In the genomic region with DNA sequence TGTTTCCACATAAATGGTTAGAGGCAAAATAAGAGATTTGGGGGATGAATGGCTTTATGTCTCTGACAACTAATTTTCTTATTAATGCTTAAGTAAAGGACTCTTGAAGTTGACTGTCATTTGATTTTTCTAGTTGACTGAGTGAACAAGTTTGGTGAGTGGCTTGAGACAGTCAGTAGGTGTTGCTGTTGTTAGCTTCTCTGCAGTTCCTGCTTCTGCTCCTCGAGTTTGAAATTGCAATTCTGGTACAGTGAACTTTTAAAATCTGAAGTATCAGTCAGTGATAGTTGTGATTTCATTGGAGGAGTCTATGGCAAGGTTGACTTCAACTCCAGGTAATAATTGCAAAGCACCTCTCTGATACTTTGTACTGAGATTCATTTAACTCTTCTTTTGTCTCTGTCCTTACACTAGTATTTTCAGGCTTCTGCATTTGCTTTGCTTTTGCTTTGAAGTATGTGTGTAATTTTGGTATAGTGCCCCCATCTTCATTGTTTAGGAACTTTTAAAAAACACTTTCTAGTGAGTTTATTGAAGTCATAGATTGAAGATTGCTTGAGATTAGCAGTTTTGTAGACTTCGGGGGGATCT, we compare ENCODE assay signal across 8 cellular contexts. TPM values are rescaled to one million over a fixed set of nuclear protein-coding genes. Genes with fewer than 3 reads are reported as not detected.
DNase-seq lines count a peak whose midpoint lies in the region; ATAC-seq and TF ChIP-seq lines count a peak whose summit lies in the region.

No MANE protein-coding gene starts in this region.

- H4K5ac ChIP-seq in IMR-90 (ENCODE audit: low read depth, low read length) = no peak overlapping the region

- TF ChIP-seq RAD21 in IMR-90 (IDR thresholded peaks at IDR 0.05; ENCODE audit: low read length) = peak; percentile 73

- H3K9ac ChIP-seq in IMR-90 (ENCODE audit: low read depth, low read length) = peak overlapping the region; percentile 85; the same call in 1 of the 2 replicates

- H3K27ac Mint-ChIP-seq in activated B cell treated with CpG ODN at 0.5 μM for 24 hours = peak overlapping the region; percentile 90

- ATAC-seq in IMR-90 (ENCODE audit: low read depth) (no peak), activated B cell treated with CpG ODN at 0.5 μM for 24 hours (ENCODE audit: low read depth) (no peak), HG02852 (IDR thresholded peaks at IDR 0.05; ENCODE audit: unreplicated experiment) (no peak)

- H3K4ac ChIP-seq in IMR-90 (ENCODE audit: low read depth, low read length) = no peak overlapping the region

- H4K8ac ChIP-seq in IMR-90 (ENCODE audit: low read depth in 2 of 2, low read length in 2 of 2) = no peak overlapping the region

- no peak overlapping the region for H2BK120ac ChIP-seq in IMR-90 (ENCODE audit: low read depth, low read length)

- peaks cover 9 to 44% of the 10 kb centered on the region in 2 experiments for H3K79me1 ChIP-seq in IMR-90 (ENCODE audit: low read depth in 1 of 2, low read length in 2 of 2)

- H3K9me1 ChIP-seq in IMR-90 (ENCODE audit: insufficient read depth, low read length) = no peaks in the 10 kb centered on the region; the same call in 1 of the 2 replicates

- CTCF ChIA-PET in IMR-90 (lab: Yijun Ruan, JAX) (interaction anchor here (0.6 to 2.3 kb wide), 6 partner anchors 89 to 430 kb away, joined by 3 to 7 read pairs (median 4); no protein-coding TSS in a partner anchor), activated B cell treated with CpG ODN at 0.5 μM for 24 hours (lab: Charles Lee) (interaction anchor here (0.9 to 8.5 kb wide), 8 partner anchors 33 to 430 kb away, joined by 3 to 208 read pairs (median 4); no protein-coding TSS in a partner anchor)

- H2AFZ ChIP-seq in IMR-90 (replicated peaks; ENCODE audit: low read length, poor library complexity) = no peak overlapping the region

- no peaks in the 10 kb centered on the region for H3K27me3 Mint-ChIP-seq in activated B cell treated with CpG ODN at 0.5 μM for 24 hours

- H3K4me2 ChIP-seq in IMR-90 (ENCODE audit: low read depth, low read length) = peak overlapping the region; percentile 97

- no peak overlapping the region for H2AK9ac ChIP-seq in IMR-90 (replicated peaks; ENCODE audit: low read depth, low read length, poor library complexity)

- H3K27me3 ChIP-seq in IMR-90 (ENCODE audit: control insufficient read depth, insufficient read depth, low read length) = no peaks in the 10 kb centered on the region

- in situ Hi-C loops in IMR-90 (cut with MboI; ENCODE audit: low sequenced_read_pairs) = no loop called here

- no peak overlapping the region for H2AK5ac ChIP-seq in IMR-90 (ENCODE audit: low read depth, low read length)

- no peaks in the 10 kb centered on the region for H3K9me3 ChIP-seq in IMR-90 (ENCODE audit: control insufficient read depth, insufficient read depth, low read length)

- WGBS in IMR-90 (ENCODE audit: extremely low coverage in 2 of 2, insufficient read length in 1 of 2), 2 experiments = 50% methylated on average over 1 of the region's 2 CpGs; no CpG with 5 or more reads in 1 of the 2 experiments

- intact Hi-C loops in IMR-90 (cut with micrococcal nuclease) (loop anchor here (1.0 to 5.0 kb wide), 6 partner anchors 50 to 535 kb away; no protein-coding TSS in a partner anchor), activated B cell treated with CpG ODN at 0.5 μM for 24 hours (cut with micrococcal nuclease) (loop anchor here (1.0 to 10.0 kb wide), 6 partner anchors 81 to 518 kb away; partner anchors contain the start of gene MAP3K9)

- no peak overlapping the region for H3K23ac ChIP-seq in IMR-90 (ENCODE audit: low read depth, low read length)

- H3K4me3 ChIP-seq in IMR-90 (ENCODE audit: insufficient read depth, low read depth, low read length) = peak overlapping the region; percentile 33; the same call in 1 of the 2 replicates
- H3K4me3 ChIP-seq in foreskin fibroblast (ENCODE audit: low read depth in 1 of 2, low read length in 2 of 2) = peak overlapping the region; percentile 90 to 91
- no peak overlapping the region for H3K4me3 ChIP-seq in retinal pigment epithelial cell (ENCODE audit: low read length)

- H3K4me3 Mint-ChIP-seq in activated B cell treated with CpG ODN at 0.5 μM for 24 hours = peak overlapping the region; percentile 95

- dilution Hi-C loops in IMR-90 (cut with HindIII; ENCODE audit: low sequenced_read_pairs, unreplicated experiment) = no loop called here

- H3K9me3 Mint-ChIP-seq in activated B cell treated with CpG ODN at 0.5 μM for 24 hours = no peaks in the 10 kb centered on the region

- H3K14ac ChIP-seq in IMR-90 (replicated peaks; ENCODE audit: low read depth, low read length) = no peak overlapping the region

- no peaks in the 10 kb centered on the region for H3K36me3 ChIP-seq in IMR-90 (ENCODE audit: control insufficient read depth, insufficient read depth, low read length)

- DNase-seq in NCI-H524 (lab: John Stamatoyannopoulos, UW) (peak; percentile 27 to 55), NCI-H524 treated with DMSO at 0.1 percent for 48 hours (lab: John Stamatoyannopoulos, UW) (no peak), IMR-90 (peak; percentile 67), activated B cell treated with CpG ODN at 0.5 μM for 24 hours (no peak), foreskin fibroblast (peak; percentile 40 to 70), retinal pigment epithelial cell (ENCODE audit: low read depth) (no peak)
- no peak for DNase-seq in activated effector memory CD4-positive, alpha-beta T cell treated with anti-CD3 and anti-CD28 coated beads, Interleukin-2, amount 50 U/mL, for 16 hours

- H3K27ac ChIP-seq in IMR-90 (ENCODE audit: insufficient read depth, low read length) = no peak overlapping the region

- no peak overlapping the region for H4K91ac ChIP-seq in IMR-90 (ENCODE audit: insufficient read depth, low read depth, low read length)

- peaks cover 8% of the 10 kb centered on the region for H3K4me1 ChIP-seq in IMR-90 (ENCODE audit: control insufficient read depth, insufficient read depth, low read length)

- H3K36me3 Mint-ChIP-seq in activated B cell treated with CpG ODN at 0.5 μM for 24 hours (ENCODE audit: low read depth) = peaks cover 13% of the 10 kb centered on the region

- no peak for TF ChIP-seq POLR2A in IMR-90 (IDR thresholded peaks at IDR 0.05; ENCODE audit: low read depth, low read length)

- peaks cover 4% of the 10 kb centered on the region; the same call in 1 of the 2 replicates for H4K20me1 ChIP-seq in IMR-90 (ENCODE audit: insufficient read depth, low read length)

- TF ChIP-seq CTCF in IMR-90 (conservative IDR thresholded peaks at IDR 0.05; ENCODE audit: low read depth, low read length) (peak; percentile 61), activated B cell treated with CpG ODN at 0.5 μM for 24 hours (IDR thresholded peaks at IDR 0.05) (no peak), foreskin fibroblast (IDR thresholded peaks at IDR 0.05; ENCODE audit: low read depth, low read length) (peak; percentile 67), retinal pigment epithelial cell (conservative IDR thresholded peaks at IDR 0.05; ENCODE audit: low read depth, low read length) (peak; percentile 75)

- H2BK5ac ChIP-seq in IMR-90 (ENCODE audit: low read depth, low read length, poor library complexity, severe bottlenecking) = peak overlapping the region; percentile 92

- no peak overlapping the region for H3K56ac ChIP-seq in IMR-90 (ENCODE audit: extremely low read depth, insufficient read depth, low read length)

- no peak overlapping the region for H2BK15ac ChIP-seq in IMR-90 (ENCODE audit: low read depth, low read length)

- H3K4me1 Mint-ChIP-seq in activated B cell treated with CpG ODN at 0.5 μM for 24 hours = peaks cover 65% of the 10 kb centered on the region

- POLR2A ChIA-PET in IMR-90 (lab: Charles Lee; ENCODE audit: unreplicated experiment) (interaction anchor here (0.6 kb wide), 1 partner anchor 175 kb away, joined by 3 read pairs; no protein-coding TSS in a partner anchor), activated B cell treated with CpG ODN at 0.5 μM for 24 hours (lab: Charles Lee) (interaction anchor here (0.7 to 8.8 kb wide), 9 partner anchors 12 to 233 kb away, joined by 3 to 164 read pairs (median 6); no protein-coding TSS in a partner anchor)

- H3K18ac ChIP-seq in IMR-90 (ENCODE audit: low read depth, low read length) = peak overlapping the region; percentile 40; the same call in 1 of the 2 replicates

- BruUV-seq in IMR-90 (replicated peaks; lab: Mats Ljungman, UMichigan) = TSS peak; percentile 30

- H2BK20ac ChIP-seq in IMR-90 (ENCODE audit: low read depth, low read length) = no peak overlapping the region

TF ChIP-seq in IMR-90, 13 proteins besides CTCF, POLR2A, EP300 and RAD21:
- TF ChIP-seq, protein P1, sequence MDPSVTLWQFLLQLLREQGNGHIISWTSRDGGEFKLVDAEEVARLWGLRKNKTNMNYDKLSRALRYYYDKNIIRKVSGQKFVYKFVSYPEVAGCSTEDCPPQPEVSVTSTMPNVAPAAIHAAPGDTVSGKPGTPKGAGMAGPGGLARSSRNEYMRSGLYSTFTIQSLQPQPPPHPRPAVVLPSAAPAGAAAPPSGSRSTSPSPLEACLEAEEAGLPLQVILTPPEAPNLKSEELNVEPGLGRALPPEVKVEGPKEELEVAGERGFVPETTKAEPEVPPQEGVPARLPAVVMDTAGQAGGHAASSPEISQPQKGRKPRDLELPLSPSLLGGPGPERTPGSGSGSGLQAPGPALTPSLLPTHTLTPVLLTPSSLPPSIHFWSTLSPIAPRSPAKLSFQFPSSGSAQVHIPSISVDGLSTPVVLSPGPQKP (IDR thresholded peaks at IDR 0.05; ENCODE audit: borderline replicate concordance, low read depth, low read length) = no peak
- peak; percentile 50 for TF ChIP-seq SMC3 (IDR thresholded peaks at IDR 0.05; ENCODE audit: low read depth, low read length)
- TF ChIP-seq, protein P2, sequence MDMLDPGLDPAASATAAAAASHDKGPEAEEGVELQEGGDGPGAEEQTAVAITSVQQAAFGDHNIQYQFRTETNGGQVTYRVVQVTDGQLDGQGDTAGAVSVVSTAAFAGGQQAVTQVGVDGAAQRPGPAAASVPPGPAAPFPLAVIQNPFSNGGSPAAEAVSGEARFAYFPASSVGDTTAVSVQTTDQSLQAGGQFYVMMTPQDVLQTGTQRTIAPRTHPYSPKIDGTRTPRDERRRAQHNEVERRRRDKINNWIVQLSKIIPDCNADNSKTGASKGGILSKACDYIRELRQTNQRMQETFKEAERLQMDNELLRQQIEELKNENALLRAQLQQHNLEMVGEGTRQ (IDR thresholded peaks at IDR 0.05; ENCODE audit: low read depth, low read length) = no peak
- no peak for TF ChIP-seq MXI1 (IDR thresholded peaks at IDR 0.05; ENCODE audit: borderline replicate concordance, low read depth, low read length)
- no peak for TF ChIP-seq NFE2L2 (IDR thresholded peaks at IDR 0.05; ENCODE audit: low read depth, low read length)

RNA-seq across cellular contexts. Expression of gene SIPA1L1, which starts 2.5 kb away (rescaled TPM):
- total RNA-seq in IMR-90 (2012; rRNA removed) (21.5 and 24.7 TPM in 2 replicates), activated B cell treated with CpG ODN at 0.5 μM for 24 hours (114 and 134 TPM in 2 replicates)
- 23.9 and 24.5 TPM in 2 replicates for polyA plus RNA-seq in IMR-90 (2012; rRNA removed)
- 12.9 and 17.5 TPM in 2 replicates for polyA plus RNA-seq in IMR-90 (2012; cell fraction: cytosol; rRNA removed)
- 67.8 and 91.1 TPM in 2 replicates for polyA plus RNA-seq in IMR-90 (2012; cell fraction: nucleus; rRNA removed; ENCODE audit: low replicate concordance)

Comparison
In these comparisons a context has a peak if more than half of its experiments do, and no peak if none do; other contexts are left out.
1. DNase-seq: peak in NCI-H524 (2 of 2), IMR-90 (single experiment) and foreskin fibroblast (2 of 2); none in NCI-H524 treated with DMSO at 0.1 percent for 48 hours (single experiment), activated B cell treated with CpG ODN at 0.5 μM for 24 hours (single experiment), retinal pigment epithelial cell (single experiment) and activated effector memory CD4-positive, alpha-beta T cell treated with anti-CD3 and anti-CD28 coated beads, Interleukin-2, amount 50 U/mL, for 16 hours (single experiment).